1 cellular context compared by ENCODE assay signal in genomic region chr17:61411944-61412859, GRCh38.
TF ChIP-seq lines count a peak whose summit lies in the region.

No MANE protein-coding gene starts in this region.

TF ChIP-seq in HepG2, 621 proteins besides CTCF, POLR2A, EP300 and RAD21 (continued from another document and continues in another):
- TF ChIP-seq TIGD3 (CRISPR knock-in tag; IDR thresholded peaks at IDR 0.05; ENCODE audit: borderline replicate concordance), result peak; percentile 85; the same call in 1 of the 2 replicates
- peak; percentile 92; the same call in 1 of the 2 replicates for TF ChIP-seq ZNF512B (CRISPR knock-in tag; IDR thresholded peaks at IDR 0.05; ENCODE audit: borderline replicate concordance)
- peak; percentile 68; the same call in 1 of the 2 replicates for TF ChIP-seq SALL2 (CRISPR knock-in tag; IDR thresholded peaks at IDR 0.05)
- peak; percentile 64; the same call in 1 of the 2 replicates for TF ChIP-seq NFKBIZ (CRISPR knock-in tag; IDR thresholded peaks at IDR 0.05)
- peak; percentile 83; the same call in 1 of the 2 replicates for TF ChIP-seq NR1H2 (CRISPR knock-in tag; IDR thresholded peaks at IDR 0.05; ENCODE audit: borderline replicate concordance, low read depth)
- TF ChIP-seq IKZF4 (CRISPR knock-in tag; IDR thresholded peaks at IDR 0.05; ENCODE audit: borderline replicate concordance, low read depth, not compliant biosample characterization), result no peak
- peak; percentile 85 for TF ChIP-seq ZSCAN20 (CRISPR knock-in tag; IDR thresholded peaks at IDR 0.05; ENCODE audit: borderline replicate concordance)
- no peak for TF ChIP-seq SIX1 (CRISPR knock-in tag; IDR thresholded peaks at IDR 0.05; ENCODE audit: borderline replicate concordance)
- peak; percentile 68; the same call in 1 of the 2 replicates for TF ChIP-seq PAWR (CRISPR knock-in tag; IDR thresholded peaks at IDR 0.05; ENCODE audit: borderline replicate concordance)
- peak; percentile 74 for TF ChIP-seq U2AF1 (optimal IDR thresholded peaks at IDR 0.05; ENCODE audit: low read depth, low read length)
- TF ChIP-seq TRAFD1 (CRISPR knock-in tag; IDR thresholded peaks at IDR 0.05; ENCODE audit: borderline replicate concordance), result no peak
- peak; percentile 75 for TF ChIP-seq ESRRA (CRISPR knock-in tag; IDR thresholded peaks at IDR 0.05; ENCODE audit: low read depth)
- peak; percentile 56; the same call in 1 of the 2 replicates for TF ChIP-seq ZBTB43 (CRISPR knock-in tag; conservative IDR thresholded peaks at IDR 0.05)
- no peak for TF ChIP-seq ZNF883 (CRISPR knock-in tag; IDR thresholded peaks at IDR 0.05; ENCODE audit: not compliant biosample characterization)
- no peak; the same call in 1 of the 2 replicates for TF ChIP-seq PAX8 (CRISPR knock-in tag; IDR thresholded peaks at IDR 0.05; ENCODE audit: borderline replicate concordance)
- peak; percentile 83; the same call in 1 of the 2 replicates for TF ChIP-seq ZNF44 (CRISPR knock-in tag; IDR thresholded peaks at IDR 0.05)
- TF ChIP-seq BCL3 (CRISPR knock-in tag; IDR thresholded peaks at IDR 0.05), result peak; percentile 93
- TF ChIP-seq NFAT5 (CRISPR knock-in tag; IDR thresholded peaks at IDR 0.05), result peak; percentile 20; the same call in 1 of the 2 replicates
- peak; percentile 85; the same call in 1 of the 2 replicates for TF ChIP-seq ZKSCAN8 (CRISPR knock-in tag; IDR thresholded peaks at IDR 0.05; ENCODE audit: borderline replicate concordance)
- TF ChIP-seq CC2D1A (CRISPR knock-in tag; IDR thresholded peaks at IDR 0.05), result no peak
- no peak for TF ChIP-seq HOXA7 (CRISPR knock-in tag; IDR thresholded peaks at IDR 0.05)
- peak; percentile 60 for TF ChIP-seq MAX (IDR thresholded peaks at IDR 0.05)
- TF ChIP-seq FOXA3 (CRISPR knock-in tag; IDR thresholded peaks at IDR 0.05), result peak; percentile 47; the same call in 1 of the 2 replicates
- peak; percentile 79; the same call in 1 of the 2 replicates for TF ChIP-seq E2F2 (CRISPR knock-in tag; IDR thresholded peaks at IDR 0.05; ENCODE audit: borderline replicate concordance)
- TF ChIP-seq ZNF652 (CRISPR knock-in tag; IDR thresholded peaks at IDR 0.05; ENCODE audit: borderline replicate concordance, low read depth), result peak; percentile 42; the same call in 1 of the 2 replicates
- TF ChIP-seq ZNF737 (CRISPR knock-in tag; IDR thresholded peaks at IDR 0.05; ENCODE audit: borderline replicate concordance), result no peak
- peak; percentile 89 for TF ChIP-seq RNF2 (conservative IDR thresholded peaks at IDR 0.05; ENCODE audit: low read depth)
- TF ChIP-seq ZNF788 (CRISPR knock-in tag; IDR thresholded peaks at IDR 0.05; ENCODE audit: borderline replicate concordance), result peak; percentile 95; the same call in 1 of the 2 replicates
- no peak for TF ChIP-seq KLF9 (CRISPR knock-in tag; IDR thresholded peaks at IDR 0.05; ENCODE audit: low read depth)
- TF ChIP-seq ZNF431 (CRISPR knock-in tag; IDR thresholded peaks at IDR 0.05; ENCODE audit: borderline replicate concordance, low read depth), result 0 out of 2 replicates have a peak, but pooled peaks have one; percentile 17
- peak; percentile 86; the same call in 1 of the 2 replicates for TF ChIP-seq THAP9 (CRISPR knock-in tag; IDR thresholded peaks at IDR 0.05; ENCODE audit: borderline replicate concordance)
- 0 out of 2 replicates have a peak, but pooled peaks have one; percentile 71 for TF ChIP-seq ZNF329 (CRISPR knock-in tag; IDR thresholded peaks at IDR 0.05; ENCODE audit: low read depth)
- peak; percentile 54; the same call in 1 of the 2 replicates for TF ChIP-seq ZNF337 (CRISPR knock-in tag; IDR thresholded peaks at IDR 0.05; ENCODE audit: borderline replicate concordance, low read depth)
- TF ChIP-seq ZNF225 (CRISPR knock-in tag; IDR thresholded peaks at IDR 0.05), result peak; percentile 52; the same call in 1 of the 2 replicates
- no peak; the same call in 1 of the 2 replicates for TF ChIP-seq ZNF234 (CRISPR knock-in tag; conservative IDR thresholded peaks at IDR 0.05)
- TF ChIP-seq HCFC1 (IDR thresholded peaks at IDR 0.05; ENCODE audit: low read depth, low read length), result no peak
- TF ChIP-seq ARNT2 (CRISPR knock-in tag; IDR thresholded peaks at IDR 0.05; ENCODE audit: low read depth), result peak; percentile 76
- peak; percentile 96 for TF ChIP-seq KDM3A (CRISPR knock-in tag; IDR thresholded peaks at IDR 0.05; ENCODE audit: low read depth)
- peak; percentile 46; the same call in 1 of the 2 replicates for TF ChIP-seq ZNF362 (CRISPR knock-in tag; IDR thresholded peaks at IDR 0.05; ENCODE audit: borderline replicate concordance)
